11 cellular contexts compared by ENCODE assay signal in the genomic region with DNA sequence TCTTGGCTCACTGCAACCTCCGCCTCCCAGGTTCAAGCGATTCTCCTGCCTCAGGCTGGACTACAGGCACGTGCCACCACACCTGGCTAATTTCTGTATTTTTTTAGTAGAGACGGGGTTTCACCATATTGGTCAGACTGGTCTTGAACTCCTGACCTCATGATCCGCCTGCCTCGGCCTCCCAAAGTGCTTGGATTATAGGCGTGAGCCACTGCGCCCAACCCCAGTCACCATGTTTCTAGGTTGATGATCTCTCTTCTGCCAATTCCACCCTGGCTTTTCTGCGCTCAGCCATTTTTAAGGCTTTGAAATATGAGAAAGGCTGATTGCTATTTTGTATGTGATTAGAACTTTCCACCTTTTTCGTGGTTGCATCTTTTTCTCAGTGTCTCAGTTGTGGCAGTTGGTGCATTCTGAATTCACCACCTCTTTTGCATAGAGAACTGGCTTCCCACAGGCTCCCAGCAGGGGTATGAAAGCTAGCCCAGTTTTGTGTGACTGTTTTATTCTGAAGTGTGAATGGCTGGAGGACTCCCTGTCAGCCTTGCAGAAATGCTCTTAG. TPM values are rescaled to one million over a fixed set of nuclear protein-coding genes. Genes with fewer than 3 reads are reported as not detected.
DNase-seq lines count a peak whose midpoint lies in the region; ATAC-seq and TF ChIP-seq lines count a peak whose summit lies in the region.
"Had no signal": no experiment of that assay in that cellular context is flagged by ENCODE, and none has a peak within 500 bp of the region (broad histone marks: within the 10 kb centered on the region; RNA-seq: fewer than 3 reads in every experiment).

No MANE protein-coding gene starts in this region.

- H3K4me1 ChIP-seq in A673 (ENCODE audit: insufficient read depth, low read length, poor library complexity, severe bottlenecking) (no peaks in the 10 kb centered on the region), HEK293 (ENCODE audit: control insufficient read depth, insufficient read depth, low read length) (no peaks in the 10 kb centered on the region), OCI-LY1 (ENCODE audit: insufficient read depth, low read length, severe bottlenecking) (peaks cover 38% of the 10 kb centered on the region), right lobe of liver (no peaks in the 10 kb centered on the region), heart left ventricle (peaks cover 0 to 9% (median 0%) of the 10 kb centered on the region in 12 donors)

- no peak overlapping the region for H2AFZ ChIP-seq in OCI-LY1 (ENCODE audit: low read length)

- H3K27me3 ChIP-seq in A673 (replicated peaks; ENCODE audit: insufficient read depth, low read depth, low read length, poor library complexity) (no peaks in the 10 kb centered on the region), OCI-LY1 (ENCODE audit: insufficient read depth, low read length) (no peaks in the 10 kb centered on the region), right lobe of liver (no peaks in the 10 kb centered on the region), heart left ventricle (no peaks in the 10 kb centered on the region)
- H3K27me3 ChIP-seq: spleen had no signal

- H3K9me3 ChIP-seq in A673 (ENCODE audit: low read depth, low read length, poor library complexity, severe bottlenecking) (no peaks in the 10 kb centered on the region), HEK293 (ENCODE audit: control insufficient read depth, insufficient read depth, low read depth, low read length) (no peaks in the 10 kb centered on the region; the same call in 1 of the 2 replicates), OCI-LY1 (ENCODE audit: low read length) (peaks cover 4% of the 10 kb centered on the region), right lobe of liver (no peaks in the 10 kb centered on the region), heart left ventricle (peaks cover 0 to 11% (median 2%) of the 10 kb centered on the region in 12 donors)

- CTCF ChIA-PET in A673 (lab: Charles Lee), result interaction anchor here (0.6 kb wide), 1 partner anchor 38 kb away, joined by 3 read pairs; no protein-coding TSS in a partner anchor
- CTCF ChIA-PET in HEK293 (lab: Yijun Ruan, JAX), result interaction anchor here (0.7 to 2.2 kb wide), 2 partner anchors 17 to 73 kb away, joined by 3 to 5 read pairs; no protein-coding TSS in a partner anchor

- TF ChIP-seq CTCF in A673 (conservative IDR thresholded peaks at IDR 0.05; ENCODE audit: low read depth, low read length), result no peak
- no peak for TF ChIP-seq CTCF in HEK293 (tag by site-specific recombination; IDR thresholded peaks at IDR 0.05)
- no peak for TF ChIP-seq CTCF in OCI-LY1 (IDR thresholded peaks at IDR 0.05; ENCODE audit: low read length)
- no peak for TF ChIP-seq CTCF in right lobe of liver (IDR thresholded peaks at IDR 0.05)
- no peak for TF ChIP-seq CTCF in heart left ventricle (IDR thresholded peaks at IDR 0.05)

- ATAC-seq in GM18858 (IDR thresholded peaks at IDR 0.05; ENCODE audit: unreplicated experiment), result peak; percentile 71
- no peak for ATAC-seq in right lobe of liver
- no peak for ATAC-seq in heart left ventricle

- H3K9me2 ChIP-seq in OCI-LY1 (ENCODE audit: low read depth, low read length), result no peaks in the 10 kb centered on the region

- no peak overlapping the region for H3K27ac ChIP-seq in A673 (ENCODE audit: low read depth, low read length, poor library complexity, severe bottlenecking)
- no peak overlapping the region for H3K27ac ChIP-seq in HEK293 (ENCODE audit: extremely low read depth, low read depth, low read length)
- peak overlapping the region; percentile 82 for H3K27ac ChIP-seq in OCI-LY1 (ENCODE audit: low read depth, low read length, poor library complexity, severe bottlenecking)
- no peak overlapping the region for H3K27ac ChIP-seq in right lobe of liver
- H3K27ac ChIP-seq in heart left ventricle, result no peak overlapping the region
- H3K27ac ChIP-seq: spleen had no signal

- no TSS peak for BruUV-seq in A673 (replicated peaks; lab: Mats Ljungman, UMichigan)

- H3K36me3 ChIP-seq in A673 (ENCODE audit: insufficient read depth, low read length, poor library complexity, severe bottlenecking) (no peaks in the 10 kb centered on the region), HEK293 (ENCODE audit: control insufficient read depth in 2 of 2, insufficient read depth in 1 of 2, low read length in 2 of 2) (no peaks in the 10 kb centered on the region), OCI-LY1 (ENCODE audit: insufficient read depth, low read length) (peaks cover 21% of the 10 kb centered on the region), right lobe of liver (peaks cover 0 to 26% (median 6%) of the 10 kb centered on the region in 4 donors), heart left ventricle (peaks cover 0 to 7% (median 0%) of the 10 kb centered on the region in 9 donors)

- no peaks in the 10 kb centered on the region for H3F3A ChIP-seq in OCI-LY1 (ENCODE audit: insufficient read depth, low read length)

- H3K4me2 ChIP-seq in OCI-LY1 (ENCODE audit: low read length), result peak overlapping the region; percentile 32; the same call in 1 of the 2 replicates

- no peak overlapping the region for H3K4me3 ChIP-seq in A673 (ENCODE audit: low read depth, low read length, poor library complexity, severe bottlenecking)
- H3K4me3 ChIP-seq in HEK293 (ENCODE audit: low read depth, low read length), result no peak overlapping the region
- no peak overlapping the region for H3K4me3 ChIP-seq in OCI-LY1 (ENCODE audit: low read depth, low read length, poor library complexity, severe bottlenecking)
- no peak overlapping the region for H3K4me3 ChIP-seq in right lobe of liver
- H3K4me3 ChIP-seq in heart left ventricle, result no peak overlapping the region
- H3K4me3 ChIP-seq: spleen had no signal

- 89% methylated on average over 7 of the region's 10 CpGs for WGBS in right lobe of liver (ENCODE audit: insufficient coverage, low coverage, low lambda C conversion rate, missing lambda C conversion rate)
- WGBS in heart left ventricle, 4 donors, result 89 to 92% (median 90%) methylated on average over 10 of the region's 10 CpGs

- DNase-seq in A673 (ENCODE audit: low spot score) (peak; percentile 76), NOMO-1 treated with DMSO at 0.1 percent for 48 hours (lab: John Stamatoyannopoulos, UW; ENCODE audit: unreplicated experiment) (no peak), right lobe of liver (no peak), heart left ventricle (no peak), hypothalamus (lab: John Stamatoyannopoulos, UW) (no peak)
- DNase-seq: NCI-H524, spleen had no signal

- TF ChIP-seq POLR2A in right lobe of liver (IDR thresholded peaks at IDR 0.05) (no peak), heart left ventricle (IDR thresholded peaks at IDR 0.05) (no peak)

- H4K20me1 ChIP-seq in OCI-LY1 (ENCODE audit: insufficient read depth, low read length), result no peaks in the 10 kb centered on the region

- no peaks in the 10 kb centered on the region for H3K79me2 ChIP-seq in OCI-LY1 (ENCODE audit: insufficient read depth, low read length)

- no peak overlapping the region; the same call in 1 of the 2 replicates for H3K9ac ChIP-seq in OCI-LY1 (ENCODE audit: low read length)

- POLR2A ChIA-PET in A673 (lab: Charles Lee; ENCODE audit: low non-redundant PET) (no interaction called here), HEK293 (lab: Yijun Ruan, JAX) (no interaction called here)

- intact Hi-C loops in A673 (cut with micrococcal nuclease; ENCODE audit: unreplicated experiment), result no loop called here
- intact Hi-C loops in right lobe of liver (cut with DNase I), result no loop called here
- intact Hi-C loops in heart left ventricle (cut with DNase I), result no loop called here

TF ChIP-seq in HEK293, 187 proteins besides CTCF, POLR2A, EP300 and RAD21:
- TF ChIP-seq ZFP69B (tag by site-specific recombination; IDR thresholded peaks at IDR 0.05), result no peak
- no peak for TF ChIP-seq ZNF223 (tag by site-specific recombination; IDR thresholded peaks at IDR 0.05)
- TF ChIP-seq ZNF791 (tag by site-specific recombination; IDR thresholded peaks at IDR 0.05), result no peak
- peak; percentile 37; the same call in 1 of the 2 replicates for TF ChIP-seq ZIC2 (tag by site-specific recombination; IDR thresholded peaks at IDR 0.05)
- TF ChIP-seq, protein P1, sequence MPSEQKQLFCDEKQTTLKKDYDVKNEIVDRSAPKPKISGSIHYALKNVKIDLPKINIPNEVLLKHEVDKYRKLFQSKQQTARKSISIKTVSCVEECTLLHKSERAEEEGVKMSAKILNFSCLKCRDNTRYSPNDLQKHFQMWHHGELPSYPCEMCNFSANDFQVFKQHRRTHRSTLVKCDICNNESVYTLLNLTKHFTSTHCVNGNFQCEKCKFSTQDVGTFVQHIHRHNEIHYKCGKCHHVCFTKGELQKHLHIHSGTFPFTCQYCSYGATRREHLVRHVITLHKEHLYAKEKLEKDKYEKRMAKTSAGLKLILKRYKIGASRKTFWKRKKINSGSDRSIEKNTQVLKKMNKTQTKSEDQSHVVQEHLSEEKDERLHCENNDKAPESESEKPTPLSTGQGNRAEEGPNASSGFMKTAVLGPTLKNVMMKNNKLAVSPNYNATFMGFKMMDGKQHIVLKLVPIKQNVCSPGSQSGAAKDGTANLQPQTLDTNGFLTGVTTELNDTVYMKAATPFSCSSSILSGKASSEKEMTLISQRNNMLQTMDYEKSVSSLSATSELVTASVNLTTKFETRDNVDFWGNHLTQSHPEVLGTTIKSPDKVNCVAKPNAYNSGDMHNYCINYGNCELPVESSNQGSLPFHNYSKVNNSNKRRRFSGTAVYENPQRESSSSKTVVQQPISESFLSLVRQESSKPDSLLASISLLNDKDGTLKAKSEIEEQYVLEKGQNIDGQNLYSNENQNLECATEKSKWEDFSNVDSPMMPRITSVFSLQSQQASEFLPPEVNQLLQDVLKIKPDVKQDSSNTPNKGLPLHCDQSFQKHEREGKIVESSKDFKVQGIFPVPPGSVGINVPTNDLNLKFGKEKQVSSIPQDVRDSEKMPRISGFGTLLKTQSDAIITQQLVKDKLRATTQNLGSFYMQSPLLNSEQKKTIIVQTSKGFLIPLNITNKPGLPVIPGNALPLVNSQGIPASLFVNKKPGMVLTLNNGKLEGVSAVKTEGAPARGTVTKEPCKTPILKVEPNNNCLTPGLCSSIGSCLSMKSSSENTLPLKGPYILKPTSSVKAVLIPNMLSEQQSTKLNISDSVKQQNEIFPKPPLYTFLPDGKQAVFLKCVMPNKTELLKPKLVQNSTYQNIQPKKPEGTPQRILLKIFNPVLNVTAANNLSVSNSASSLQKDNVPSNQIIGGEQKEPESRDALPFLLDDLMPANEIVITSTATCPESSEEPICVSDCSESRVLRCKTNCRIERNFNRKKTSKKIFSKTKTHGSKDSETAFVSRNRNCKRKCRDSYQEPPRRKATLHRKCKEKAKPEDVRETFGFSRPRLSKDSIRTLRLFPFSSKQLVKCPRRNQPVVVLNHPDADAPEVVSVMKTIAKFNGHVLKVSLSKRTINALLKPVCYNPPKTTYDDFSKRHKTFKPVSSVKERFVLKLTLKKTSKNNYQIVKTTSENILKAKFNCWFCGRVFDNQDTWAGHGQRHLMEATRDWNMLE (tag by site-specific recombination; conservative IDR thresholded peaks at IDR 0.05; ENCODE audit: low read depth), result no peak
- TF ChIP-seq WT1 (tag by site-specific recombination; IDR thresholded peaks at IDR 0.05), result no peak
- no peak for TF ChIP-seq ZNF664 (tag by site-specific recombination; IDR thresholded peaks at IDR 0.05)
- no peak for TF ChIP-seq ZBTB7A (tag by site-specific recombination; IDR thresholded peaks at IDR 0.05; ENCODE audit: low read depth)
TF ChIP-seq in HEK293: peak in this region for 1.

RNA-seq across cellular contexts. Expression of a gene that starts 15.5 kb away (rescaled TPM):
- 0.22 and 0.64 TPM in 2 replicates for total RNA-seq in A673 (2021)
- 10 to 100 TPM; 27.4 to 64.6 (median 45.7) TPM for total RNA-seq in right lobe of liver
- 1 to 10 TPM; 1.3 to 8.3 (median 2.5) TPM for total RNA-seq in heart left ventricle
- polyA plus RNA-seq in heart left ventricle, result 1 to 10 TPM; 1.6 to 2.1 TPM
- total RNA-seq: temporal lobe had no signal
